Comparison of ENCODE assay signal across 19 cellular contexts in the genomic region with DNA sequence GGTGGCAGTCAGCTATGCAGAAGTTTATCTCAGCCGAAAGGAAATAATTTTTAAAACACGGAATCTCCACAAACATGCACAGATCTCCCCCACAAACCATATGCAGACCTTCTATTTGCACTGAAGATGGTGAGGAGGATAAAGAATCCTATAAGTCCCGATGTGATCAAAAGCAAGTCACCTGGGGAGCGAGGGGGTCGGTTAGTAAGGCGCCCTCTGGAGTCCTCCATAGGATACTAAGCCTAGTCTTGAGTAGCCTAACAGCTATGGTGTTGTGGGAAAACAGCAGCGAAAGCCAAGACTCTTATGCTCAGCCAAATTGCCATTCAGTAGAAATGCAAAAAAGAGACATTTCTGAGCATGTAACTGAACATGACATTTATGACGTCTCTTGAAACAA.
"Had no signal": no experiment of that assay in that cellular context is flagged by ENCODE, and none has a peak within 500 bp of the region (broad histone marks: within the 10 kb centered on the region; RNA-seq: fewer than 3 reads in every experiment).

No MANE protein-coding gene starts in this region.

- H3K9me3 ChIP-seq: breast epithelium, gastrocnemius medialis, heart left ventricle, pancreas, stomach, testis, upper lobe of left lung had no signal

- H3K4me1 ChIP-seq: breast epithelium, gastrocnemius medialis, heart left ventricle, pancreas, stomach, testis, upper lobe of left lung had no signal

- H3K4me3 ChIP-seq: breast epithelium, gastrocnemius medialis, heart left ventricle, lung, pancreas, stomach, testis, upper lobe of left lung had no signal

- H3K36me3 ChIP-seq: breast epithelium, gastrocnemius medialis, heart left ventricle, pancreas, stomach, upper lobe of left lung had no signal

- DNase-seq: activated CD4-positive, alpha-beta memory T cell treated with anti-CD3 and anti-CD28 coated beads for 36 hours; activated CD8-positive, alpha-beta memory T cell treated with anti-CD3 and anti-CD28 coated beads, Interleukin-2, amount 10 ng/mL, durations not matched to agents 7 days and 5 days; activated naive CD4-positive, alpha-beta T cell treated with anti-CD3 and anti-CD28 coated beads for 36 hours; activated naive CD8-positive, alpha-beta T cell treated with anti-CD3 and anti-CD28 coated beads, Interleukin-2, amount 50 U/mL, for 24 hours; activated T-cell treated with anti-CD3 and anti-CD28 coated beads, Interleukin-2, amount 50 U/mL, for 1 hour; aorta; dermis blood vessel endothelial cell; effector memory CD8-positive, alpha-beta T cell; gastrocnemius medialis; heart left ventricle; islet precursor cell; naive B cell; pancreas; stimulated activated CD4-positive, alpha-beta T cell treated with anti-CD3 and anti-CD28 coated beads, Interleukin-1b, Interleukin-23, amount 100 ng/mL, for 48 hours; stomach; testis; upper lobe of left lung had no signal

- H3K27ac ChIP-seq: breast epithelium, gastrocnemius medialis, heart left ventricle, pancreas, stomach, testis, upper lobe of left lung had no signal

- H3K27me3 ChIP-seq: gastrocnemius medialis, heart left ventricle, stomach, testis, upper lobe of left lung had no signal
